In genomic region chr2:236550701-236551465, GRCh38 we compare ENCODE assay signal across 10 cellular contexts. TPM values are rescaled to one million over a fixed set of nuclear protein-coding genes. Genes with fewer than 3 reads are reported as not detected.
A peak's percentile ranks its signal among the peaks of the same experiment; 100 is the strongest.
DNase-seq lines count a peak whose midpoint lies in the region; ATAC-seq and TF ChIP-seq lines count a peak whose summit lies in the region.
"Had no signal": no experiment of that assay in that cellular context is flagged by ENCODE, and none has a peak within 500 bp of the region (broad histone marks: within the 10 kb centered on the region; RNA-seq: fewer than 3 reads in every experiment).

No MANE protein-coding gene starts in this region.

- TF ChIP-seq POLR2A in suprapubic skin (IDR thresholded peaks at IDR 0.05): no peak

- POLR2A ChIA-PET in CD8-positive, alpha-beta memory T cell (lab: Charles Lee): no interaction called here

- H3K36me3 ChIP-seq in CD8-positive, alpha-beta memory T cell (ENCODE audit: insufficient read depth, low read length): no peaks in the 10 kb centered on the region
- no peaks in the 10 kb centered on the region for H3K36me3 ChIP-seq in suprapubic skin

- H3K36me3 Mint-ChIP-seq in CD8-positive, alpha-beta memory T cell: peaks cover 7 to 11% (median 8%) of the 10 kb centered on the region in 3 donors
- H3K36me3 Mint-ChIP-seq in T-helper 17 cell (ENCODE audit: low read depth): peaks cover 4% of the 10 kb centered on the region

- WGBS in suprapubic skin: 87% methylated on average over 9 of the region's 13 CpGs

- H3K4me3 ChIP-seq in CD8-positive, alpha-beta memory T cell (ENCODE audit: low read length): no peak overlapping the region
- no peak overlapping the region for H3K4me3 ChIP-seq in suprapubic skin
- H3K4me3 ChIP-seq: hepatocyte had no signal

- no peak for TF ChIP-seq CTCF in suprapubic skin (IDR thresholded peaks at IDR 0.05)

- no peaks in the 10 kb centered on the region for H3K27me3 Mint-ChIP-seq in CD8-positive, alpha-beta memory T cell
- no peaks in the 10 kb centered on the region for H3K27me3 Mint-ChIP-seq in T-helper 17 cell

- peaks cover 2 to 15% (median 13%) of the 10 kb centered on the region in 5 donors for H3K9me3 Mint-ChIP-seq in CD8-positive, alpha-beta memory T cell

- no peaks in the 10 kb centered on the region for H3K27me3 ChIP-seq in CD8-positive, alpha-beta memory T cell (ENCODE audit: insufficient read depth, low read length, poor library complexity, severe bottlenecking)
- no peaks in the 10 kb centered on the region for H3K27me3 ChIP-seq in suprapubic skin
- H3K27me3 ChIP-seq: hepatocyte had no signal

- H3K4me3 Mint-ChIP-seq in CD8-positive, alpha-beta memory T cell: peak overlapping the region in 3 of 7 donors; percentile 51 to 52 (median 52)
- H3K4me3 Mint-ChIP-seq in T-helper 17 cell: peak overlapping the region; percentile 80

- TF ChIP-seq EP300 in suprapubic skin (IDR thresholded peaks at IDR 0.05): no peak

- CTCF ChIA-PET in CD8-positive, alpha-beta memory T cell (lab: Charles Lee): interaction anchor here (1.1 to 1.4 kb wide), 2 partner anchors 19 to 38 kb away, joined by 4 to 6 read pairs; partner anchors contain the start of gene ACKR3

- H3K27ac Mint-ChIP-seq in CD8-positive, alpha-beta memory T cell: peak overlapping the region; percentile 78 to 92 (median 86)
- H3K27ac Mint-ChIP-seq in T-helper 17 cell: peak overlapping the region; percentile 94

- peaks cover 4% of the 10 kb centered on the region for H3K9me3 ChIP-seq in CD8-positive, alpha-beta memory T cell (ENCODE audit: low read length)
- no peaks in the 10 kb centered on the region for H3K9me3 ChIP-seq in T-helper 17 cell (ENCODE audit: control insufficient read depth, low read length, poor library complexity, severe bottlenecking)
- H3K9me3 ChIP-seq in suprapubic skin: no peaks in the 10 kb centered on the region

- H3K27ac ChIP-seq in CD8-positive, alpha-beta memory T cell (ENCODE audit: low read depth, low read length): no peak overlapping the region
- H3K27ac ChIP-seq in substantia nigra (ENCODE audit: low read depth, low read length, poor library complexity, severe bottlenecking) (no peak overlapping the region), suprapubic skin (no peak overlapping the region)
- H3K27ac ChIP-seq: hepatocyte had no signal

- ATAC-seq in GM18909 (IDR thresholded peaks at IDR 0.05; ENCODE audit: poor library complexity, unreplicated experiment) (peak; percentile 44), HG02870 (IDR thresholded peaks at IDR 0.05; ENCODE audit: unreplicated experiment) (peak; percentile 42), T-helper 17 cell (no peak)

- peaks cover 85 to 98% (median 91%) of the 10 kb centered on the region in 3 donors for H3K4me1 Mint-ChIP-seq in CD8-positive, alpha-beta memory T cell
- H3K4me1 Mint-ChIP-seq in T-helper 17 cell: peaks cover 64% of the 10 kb centered on the region

- no peak for DNase-seq in CD8-positive, alpha-beta memory T cell
- DNase-seq in T-helper 17 cell: no peak
- DNase-seq in hippocampal formation (lab: John Stamatoyannopoulos, UW): no peak
- no peak for DNase-seq in substantia nigra (lab: John Stamatoyannopoulos, UW)
- no peak for DNase-seq in NCI-H1436 treated with DMSO at 0.1 percent for 48 hours (lab: John Stamatoyannopoulos, UW)
- no peak for DNase-seq in suprapubic skin (ENCODE audit: low spot score in 2 of 2)
- DNase-seq: NCI-H226 had no signal

- H3K4me1 ChIP-seq in CD8-positive, alpha-beta memory T cell (ENCODE audit: insufficient read depth, low read length): peaks cover 78% of the 10 kb centered on the region
- no peaks in the 10 kb centered on the region for H3K4me1 ChIP-seq in suprapubic skin

RNA-seq across cellular contexts. Expression of gene ACKR3, which starts 18.7 kb away (rescaled TPM):
- 1 to 10 TPM in 1 of 2 experiments, under 1 TPM in 1; 0.90 to 1.6 TPM for total RNA-seq in CD8-positive, alpha-beta memory T cell
- 5.5 TPM for polyA plus RNA-seq in CD8-positive, alpha-beta memory T cell
- total RNA-seq in T-helper 17 cell: 1 to 10 TPM; 1.3 to 2.3 TPM
- total RNA-seq in suprapubic skin: 10 to 100 TPM; 15.8 to 51.5 (median 34.9) TPM

Comparison
In these comparisons a context has a peak if more than half of its experiments do, and no peak if none do; other contexts are left out.
1. RNA of gene ACKR3, which starts 18.7 kb away (total RNA-seq): 15.8 to 51.5 TPM in suprapubic skin; 1.3 to 2.3 TPM in T-helper 17 cell and 0.90 to 1.6 TPM in CD8-positive, alpha-beta memory T cell; every median in the first group is over 4 times any median in the second.